In genomic region chr2:138007431-138007830, GRCh38 we compare ENCODE assay signal across 29 cellular contexts.
"Had no signal": no experiment of that assay in that cellular context is flagged by ENCODE, and none has a peak within 500 bp of the region (broad histone marks: within the 10 kb centered on the region; RNA-seq: fewer than 3 reads in every experiment).

No MANE protein-coding gene starts in this region.

- H3K36me3 ChIP-seq: uterus had no signal

- DNase-seq: stimulated activated CD4-positive, alpha-beta T cell treated with anti-CD3 and anti-CD28 coated beads, Interleukin-2, amount 100 ng/mL, for 48 hours; stimulated activated CD4-positive, alpha-beta T cell treated with anti-CD3 and anti-CD28 coated beads, Interleukin-4, amount 100 ng/mL, for 1 hour; stimulated activated CD4-positive, alpha-beta T cell treated with anti-CD3 and anti-CD28 coated beads, Interleukin-4, amount 100 ng/mL, for 24 hours; stimulated activated CD4-positive, alpha-beta T cell treated with anti-CD3 and anti-CD28 coated beads, Interleukin-4, amount 100 ng/mL, for 4 hours; stimulated activated CD8-positive, alpha-beta memory T cell treated with anti-CD3 and anti-CD28 coated beads, Interleukin-4, amount 100 ng/mL, for 48 hours; stimulated activated naive B cell treated with anti-CD40 and anti-IgM and Interleukin-4, amounts not matched to agents 10 μg/mL and 1 μg/mL and 100 μg/mL, for 72 hours; stimulated activated naive CD4-positive, alpha-beta T cell; stimulated activated naive CD4-positive, alpha-beta T cell treated with Interleukin-2 at 50 U/mL for 16 hours; stimulated activated naive CD8-positive, alpha-beta T cell treated with anti-CD3 and anti-CD28 coated beads, Interleukin-15, amount 100 ng/mL, for 72 hours; stimulated activated naive CD8-positive, alpha-beta T cell treated with anti-CD3 and anti-CD28 coated beads, Interleukin-15, Interleukin-2, amounts not matched to agents 100 U/mL and 50 U/mL, for 24 hours; stomach; substantia nigra; testis; thyroid gland; tibial artery; transverse colon; trophoblast cell; upper lobe of left lung; upper lobe of right lung; uterus had no signal

- H3K4me3 Mint-ChIP-seq: stimulated activated effector memory CD8-positive, alpha-beta T cell treated with anti-CD3 and anti-CD28 coated beads, Interleukin-12 subunit alpha, Interleukin-12 subunit beta, amount 100 ng/mL, for 72 hours; stimulated activated memory B cell treated with anti-CD40 and anti-IgM and Interleukin-4, amounts not matched to agents 10 μg/mL and 1 μg/mL and 100 μg/mL, for 72 hours; stimulated activated naive B cell treated with anti-CD40 and anti-IgM and Interleukin-4, amounts not matched to agents 10 μg/mL and 1 μg/mL and 100 μg/mL, for 72 hours; stimulated activated naive CD8-positive, alpha-beta T cell treated with anti-CD3 and anti-CD28 coated beads, Interleukin-15, amount 100 ng/mL, for 72 hours; stimulated activated naive CD8-positive, alpha-beta T cell treated with anti-CD3 and anti-CD28 coated beads, Interleukin-15, Interleukin-2, amounts not matched to agents 100 ng/mL and 50 ng/mL, for 24 hours; type B pancreatic cell had no signal

- FAIRE-seq: urothelium cell line had no signal

- H3K27me3 Mint-ChIP-seq: stimulated activated memory B cell treated with anti-CD40 and anti-IgM and Interleukin-4, amounts not matched to agents 10 μg/mL and 1 μg/mL and 100 μg/mL, for 72 hours; stimulated activated naive B cell treated with anti-CD40 and anti-IgM and Interleukin-4, amounts not matched to agents 10 μg/mL and 1 μg/mL and 100 μg/mL, for 72 hours; stimulated activated naive CD8-positive, alpha-beta T cell treated with anti-CD3 and anti-CD28 coated beads, Interleukin-15, Interleukin-2, amounts not matched to agents 100 ng/mL and 50 ng/mL, for 24 hours; type B pancreatic cell had no signal

- H3K9me3 Mint-ChIP-seq: stimulated activated naive CD8-positive, alpha-beta T cell treated with anti-CD3 and anti-CD28 coated beads, Interleukin-15, Interleukin-2, amounts not matched to agents 100 ng/mL and 50 ng/mL, for 24 hours; type B pancreatic cell had no signal

- H3K36me3 Mint-ChIP-seq: stimulated activated effector memory CD8-positive, alpha-beta T cell treated with anti-CD3 and anti-CD28 coated beads, Interleukin-12 subunit alpha, Interleukin-12 subunit beta, amount 100 ng/mL, for 72 hours; stimulated activated memory B cell treated with anti-CD40 and anti-IgM and Interleukin-4, amounts not matched to agents 10 μg/mL and 1 μg/mL and 100 μg/mL, for 72 hours; stimulated activated naive B cell treated with anti-CD40 and anti-IgM and Interleukin-4, amounts not matched to agents 10 μg/mL and 1 μg/mL and 100 μg/mL, for 72 hours had no signal

- H3K4me3 ChIP-seq: stomach, suprapubic skin, testis, thoracic aorta, thyroid gland, tibial artery, tibial nerve, transverse colon, upper lobe of left lung, upper lobe of right lung, uterus, vagina had no signal

- H3K4me1 ChIP-seq: stomach, suprapubic skin, testis, thyroid gland, tibial artery, tibial nerve, transverse colon, upper lobe of left lung, upper lobe of right lung, uterus, vagina had no signal

- H3K27ac ChIP-seq: stomach, suprapubic skin, testis, thoracic aorta, thyroid gland, tibial artery, tibial nerve, transverse colon, upper lobe of left lung, upper lobe of right lung, uterus, vagina had no signal

- H3K27me3 ChIP-seq: stomach, suprapubic skin, testis, thyroid gland, tibial artery, tibial nerve, transverse colon, upper lobe of left lung, upper lobe of right lung, uterus, vagina had no signal

- ATAC-seq: stimulated activated effector memory CD8-positive, alpha-beta T cell treated with anti-CD3 and anti-CD28 coated beads, Interleukin-12 subunit alpha, Interleukin-12 subunit beta, amount 100 ng/mL, for 72 hours; stimulated activated memory B cell treated with anti-CD40 and anti-IgM and Interleukin-4, amounts not matched to agents 10 μg/mL and 1 μg/mL and 100 μg/mL, for 72 hours; stimulated activated naive B cell treated with anti-CD40 and anti-IgM and Interleukin-4, amounts not matched to agents 10 μg/mL and 1 μg/mL and 100 μg/mL, for 72 hours; stimulated activated naive CD8-positive, alpha-beta T cell treated with anti-CD3 and anti-CD28 coated beads, Interleukin-15, amount 100 ng/mL, for 72 hours; stimulated activated naive CD8-positive, alpha-beta T cell treated with anti-CD3 and anti-CD28 coated beads, Interleukin-15, Interleukin-2, amounts not matched to agents 100 U/mL and 50 U/mL, for 24 hours; upper lobe of right lung had no signal

- H3K9me3 ChIP-seq: stomach, suprapubic skin, testis, thoracic aorta, thyroid gland, tibial artery, tibial nerve, transverse colon, upper lobe of left lung, upper lobe of right lung, uterus, vagina had no signal

- H3K27ac Mint-ChIP-seq: stimulated activated effector memory CD8-positive, alpha-beta T cell treated with anti-CD3 and anti-CD28 coated beads, Interleukin-12 subunit alpha, Interleukin-12 subunit beta, amount 100 ng/mL, for 72 hours; stimulated activated memory B cell treated with anti-CD40 and anti-IgM and Interleukin-4, amounts not matched to agents 10 μg/mL and 1 μg/mL and 100 μg/mL, for 72 hours; stimulated activated naive B cell treated with anti-CD40 and anti-IgM and Interleukin-4, amounts not matched to agents 10 μg/mL and 1 μg/mL and 100 μg/mL, for 72 hours; stimulated activated naive CD8-positive, alpha-beta T cell treated with anti-CD3 and anti-CD28 coated beads, Interleukin-15, amount 100 ng/mL, for 72 hours; stimulated activated naive CD8-positive, alpha-beta T cell treated with anti-CD3 and anti-CD28 coated beads, Interleukin-15, Interleukin-2, amounts not matched to agents 100 ng/mL and 50 ng/mL, for 24 hours; type B pancreatic cell had no signal

- H3K4me1 Mint-ChIP-seq: stimulated activated effector memory CD8-positive, alpha-beta T cell treated with anti-CD3 and anti-CD28 coated beads, Interleukin-12 subunit alpha, Interleukin-12 subunit beta, amount 100 ng/mL, for 72 hours; stimulated activated memory B cell treated with anti-CD40 and anti-IgM and Interleukin-4, amounts not matched to agents 10 μg/mL and 1 μg/mL and 100 μg/mL, for 72 hours; stimulated activated naive B cell treated with anti-CD40 and anti-IgM and Interleukin-4, amounts not matched to agents 10 μg/mL and 1 μg/mL and 100 μg/mL, for 72 hours; stimulated activated naive CD8-positive, alpha-beta T cell treated with anti-CD3 and anti-CD28 coated beads, Interleukin-15, amount 100 ng/mL, for 72 hours had no signal
